In genomic region chrX:145865082-145865481, GRCh38 we compare ENCODE assay signal across 18 cellular contexts. TPM values are rescaled to one million over a fixed set of nuclear protein-coding genes. Genes with fewer than 3 reads are reported as not detected.
DNase-seq lines count a peak whose midpoint lies in the region; ATAC-seq, FAIRE-seq and TF ChIP-seq lines count a peak whose summit lies in the region.
"Had no signal": no experiment of that assay in that cellular context is flagged by ENCODE, and none has a peak within 500 bp of the region (broad histone marks: within the 10 kb centered on the region; RNA-seq: fewer than 3 reads in every experiment).

No MANE protein-coding gene starts in this region.

- H3K4me3 ChIP-seq in epithelial cell of proximal tubule (ENCODE audit: low read depth, low read length) (no peak overlapping the region), pancreas (no peak overlapping the region)
- H3K4me3 ChIP-seq: GM12878, GM23248 had no signal

- no peaks in the 10 kb centered on the region for H3K36me3 ChIP-seq in pancreas
- H3K36me3 ChIP-seq: BE2C had no signal

- no peaks in the 10 kb centered on the region for H3K4me1 ChIP-seq in pancreas
- H3K4me1 ChIP-seq: BE2C had no signal

- no peaks in the 10 kb centered on the region for H3K27me3 ChIP-seq in pancreas
- H3K27me3 ChIP-seq: BE2C had no signal

- no peak overlapping the region for H3K27ac ChIP-seq in pancreas
- H3K27ac ChIP-seq in RWPE1, result no peak overlapping the region
- H3K27ac ChIP-seq: C4-2B, GM23248 had no signal

- intact Hi-C loops in pancreas (cut with DNase I), result no loop called here

- ATAC-seq in pancreas, result peak in 3 of 4 donors; percentile 54 to 86 (median 56)
- ATAC-seq: GM12878, HCT116 had no signal

- 16 to 21% methylated on average over 4 of the region's 4 CpGs for WGBS in pancreas, 2 donors

- DNase-seq in epithelial cell of proximal tubule (ENCODE audit: low read depth) (peak; percentile 61), kidney tubule cell (ENCODE audit: low spot score) (peak; percentile 43), pancreas (no peak), NAMALWA (ENCODE audit: low spot score) (no peak), AG08396 (ENCODE audit: low spot score) (no peak), RWPE1 (ENCODE audit: low spot score) (no peak)
- DNase-seq in activated CD4-positive, alpha-beta T cell treated with anti-CD3 and anti-CD28 coated beads, Interleukin-2, amount 50 U/mL, for 48 hours, result no peak
- DNase-seq: BE2C; CD4-positive, alpha-beta memory T cell; DMS79; GM23248 had no signal

- TF ChIP-seq CTCF in epithelial cell of proximal tubule (conservative IDR thresholded peaks at IDR 0.05; ENCODE audit: low read depth, low read length) (no peak), pancreas (IDR thresholded peaks at IDR 0.05) (no peak), RWPE1 (conservative IDR thresholded peaks at IDR 0.05; ENCODE audit: low read depth) (no peak)

- no peak for FAIRE-seq in pancreas (lab: Jason Lieb, UNC)
- FAIRE-seq: A204.1, GM12878, GM18507, H54 had no signal

- CTCF ChIA-PET in RWPE1 (lab: Yijun Ruan, JAX), result no interaction called here

- H3K9me3 ChIP-seq in pancreas, result no peaks in the 10 kb centered on the region
- H3K9me3 ChIP-seq: BE2C had no signal

- POLR2A ChIA-PET in RWPE1 (lab: Yijun Ruan, JAX; ENCODE audit: low non-redundant PET), result no interaction called here

RNA-seq across cellular contexts. Expression of gene SLITRK2, which starts 47.5 kb away (rescaled TPM):
- total RNA-seq in epithelial cell of proximal tubule (0.07 TPM in 1 of 2 replicates, not detected in the other), pancreas (under 1 TPM; 0.03 to 0.67 (median 0.33) TPM)
- polyA plus RNA-seq in pancreas, result under 1 TPM; 0.19 to 0.30 TPM
- total RNA-seq: CD4-positive, alpha-beta memory T cell; G401; GM12878; GM23248 had no signal
- polyA plus RNA-seq: CD4-positive, alpha-beta memory T cell; GM12878; GM23248 had no signal

Comparison
In these comparisons a context has a peak if more than half of its experiments do, and no peak if none do; other contexts are left out.
1. DNase-seq: peak in epithelial cell of proximal tubule (single experiment) and kidney tubule cell (single experiment); none in pancreas (0 of 6), NAMALWA (single experiment), AG08396 (single experiment), activated CD4-positive, alpha-beta T cell treated with anti-CD3 and anti-CD28 coated beads, Interleukin-2, amount 50 U/mL, for 48 hours (0 of 2) and RWPE1 (single experiment).